Comparison of ENCODE assay signal across 17 cellular contexts in the genomic region with DNA sequence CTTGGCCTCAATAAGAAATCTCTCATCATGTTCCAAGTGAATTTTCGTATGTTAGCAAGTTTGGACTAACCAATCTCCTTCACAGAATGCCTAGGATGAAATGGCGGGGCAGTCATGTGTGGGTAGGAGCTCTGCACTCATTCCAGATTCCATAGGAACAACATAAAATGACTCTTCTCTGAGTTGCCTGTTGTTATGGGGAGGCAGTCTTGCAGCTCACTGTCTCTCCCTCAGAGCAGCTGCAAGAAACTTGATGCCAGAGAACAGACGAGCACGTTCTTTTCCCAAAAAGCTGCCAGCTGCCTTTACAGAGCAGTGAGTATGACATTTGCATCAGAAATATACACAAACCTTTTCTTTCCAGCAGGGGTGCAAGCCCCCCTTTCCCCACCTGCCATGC. TPM values are rescaled to one million over a fixed set of nuclear protein-coding genes. Genes with fewer than 3 reads are reported as not detected.
DNase-seq lines count a peak whose midpoint lies in the region; ATAC-seq and TF ChIP-seq lines count a peak whose summit lies in the region.
"Had no signal": no experiment of that assay in that cellular context is flagged by ENCODE, and none has a peak within 500 bp of the region (broad histone marks: within the 10 kb centered on the region; RNA-seq: fewer than 3 reads in every experiment).

No MANE protein-coding gene starts in this region.

- H3K4me1 Mint-ChIP-seq in WTC11: peaks cover 10% of the 10 kb centered on the region
- H3K4me1 Mint-ChIP-seq: activated naive CD8-positive, alpha-beta T cell treated with anti-CD3 and anti-CD28 coated beads, Interleukin-2, amount 10 ng/mL, durations not matched to agents 7 days and 5 days; central memory CD8-positive, alpha-beta T cell had no signal

- POLR2A ChIA-PET in AG04449 (lab: Yijun Ruan, JAX) (no interaction called here), WTC11 (lab: Charles Lee) (no interaction called here), GM10248 (lab: Yijun Ruan, JAX) (no interaction called here)

- H3K9me3 Mint-ChIP-seq in WTC11: no peaks in the 10 kb centered on the region
- H3K9me3 Mint-ChIP-seq: activated naive CD8-positive, alpha-beta T cell treated with anti-CD3 and anti-CD28 coated beads, Interleukin-2, amount 10 ng/mL, durations not matched to agents 7 days and 5 days; activated T-cell treated with anti-CD3 and anti-CD28 coated beads, Interleukin-2, amount 50 U/mL, for 4 hours; central memory CD8-positive, alpha-beta T cell had no signal

- H3K4me3 Mint-ChIP-seq in WTC11: no peak overlapping the region
- H3K4me3 Mint-ChIP-seq: activated naive CD8-positive, alpha-beta T cell treated with anti-CD3 and anti-CD28 coated beads, Interleukin-2, amount 10 ng/mL, durations not matched to agents 7 days and 5 days; activated T-cell treated with anti-CD3 and anti-CD28 coated beads, Interleukin-2, amount 50 U/mL, for 4 hours; B cell; central memory CD8-positive, alpha-beta T cell had no signal

- H3K27ac Mint-ChIP-seq in WTC11: peak overlapping the region; percentile 89
- H3K27ac Mint-ChIP-seq: activated naive CD8-positive, alpha-beta T cell treated with anti-CD3 and anti-CD28 coated beads, Interleukin-2, amount 10 ng/mL, durations not matched to agents 7 days and 5 days; B cell had no signal

- no peak overlapping the region for H3K4me3 ChIP-seq in AG04449 (ENCODE audit: low read depth, low read length)

- TF ChIP-seq CTCF in AG04449 (IDR thresholded peaks at IDR 0.05; ENCODE audit: insufficient read depth, low read length, missing control alignments): no peak
- no peak for TF ChIP-seq CTCF in WTC11 (IDR thresholded peaks at IDR 0.05)
- no peak for TF ChIP-seq CTCF in GM10248 (IDR thresholded peaks at IDR 0.05; ENCODE audit: control extremely low read depth, extremely low read depth, low read depth, missing control alignments)

- peak; percentile 16 for DNase-seq in AG04449 (ENCODE audit: low read depth, low spot score)
- DNase-seq in EH (ENCODE audit: low read depth): peak; percentile 4
- no peak for DNase-seq in WTC11 (ENCODE audit: low spot score)
- DNase-seq in iris pigment epithelial cell (ENCODE audit: low read depth): peak; percentile 31
- DNase-seq in activated CD4-positive, alpha-beta T cell treated with anti-CD3 and anti-CD28 coated beads, Interleukin-2, amount 50 U/mL, for 4 hours: no peak
- no peak for DNase-seq in GM10248 (ENCODE audit: extremely low spot score)
- no peak for DNase-seq in activated effector memory CD4-positive, alpha-beta T cell treated with Interleukin-2 at 50 U/mL for 16 hours
- DNase-seq: activated CD4-positive, alpha-beta T cell treated with anti-CD3 and anti-CD28 coated beads, Interleukin-2, amount 50 U/mL, for 48 hours; activated naive CD8-positive, alpha-beta T cell treated with anti-CD3 and anti-CD28 coated beads, Interleukin-2, amount 10 ng/mL, durations not matched to agents 7 days and 5 days; activated T-cell treated with anti-CD3 and anti-CD28 coated beads, Interleukin-2, amount 50 U/mL, for 4 hours; GDM1; NCI-H1694 treated with DMSO at 0.1 percent for 48 hours had no signal

- CTCF ChIA-PET in AG04449 (lab: Yijun Ruan, JAX) (interaction anchor here (0.8 to 1.7 kb wide), 6 partner anchors 10 to 127 kb away, joined by 3 to 6 read pairs (median 3); no protein-coding TSS in a partner anchor), WTC11 (lab: Charles Lee) (interaction anchor here (0.9 kb wide), 1 partner anchor 98 kb away, joined by 3 read pairs; no protein-coding TSS in a partner anchor), GM10248 (lab: Yijun Ruan, JAX) (interaction anchor here (0.8 to 2.4 kb wide), 4 partner anchors 11 to 392 kb away, joined by 3 to 11 read pairs (median 7); no protein-coding TSS in a partner anchor)

- peaks cover 61% of the 10 kb centered on the region for H3K36me3 Mint-ChIP-seq in WTC11
- H3K36me3 Mint-ChIP-seq: activated naive CD8-positive, alpha-beta T cell treated with anti-CD3 and anti-CD28 coated beads, Interleukin-2, amount 10 ng/mL, durations not matched to agents 7 days and 5 days had no signal

- no peak for ATAC-seq in WTC11
- ATAC-seq in GM19324 (IDR thresholded peaks at IDR 0.05; ENCODE audit: low FRiP score, unreplicated experiment): no peak
- ATAC-seq: activated T-cell treated with anti-CD3 and anti-CD28 coated beads, Interleukin-2, amount 50 U/mL, for 4 hours; HCT116 had no signal

- no peaks in the 10 kb centered on the region for H3K27me3 Mint-ChIP-seq in WTC11 (ENCODE audit: low read depth)

TF ChIP-seq in WTC11, 78 proteins besides CTCF, POLR2A, EP300 and RAD21:
- TF ChIP-seq NR1H2 (CRISPR knock-in tag; IDR thresholded peaks at IDR 0.05): no peak

RNA-seq across cellular contexts. Expression of gene SPATA12, which starts 34.1 kb away (rescaled TPM):
- 0.18 to 0.39 TPM (median 0.37 TPM) in 3 replicates for total RNA-seq in WTC11 (2021)
- total RNA-seq: activated naive CD8-positive, alpha-beta T cell treated with anti-CD3 and anti-CD28 coated beads, Interleukin-2, amount 10 ng/mL, durations not matched to agents 7 days and 5 days; activated T-cell treated with anti-CD3 and anti-CD28 coated beads, Interleukin-2, amount 50 U/mL, for 4 hours; B cell; suprapubic skin had no signal

Comparison
In these comparisons a context has a peak if more than half of its experiments do, and no peak if none do; other contexts are left out.
1. DNase-seq: peak in AG04449 (single experiment), EH (single experiment) and iris pigment epithelial cell (single experiment); none in WTC11 (single experiment), activated CD4-positive, alpha-beta T cell treated with anti-CD3 and anti-CD28 coated beads, Interleukin-2, amount 50 U/mL, for 4 hours (0 of 2), GM10248 (single experiment) and activated effector memory CD4-positive, alpha-beta T cell treated with Interleukin-2 at 50 U/mL for 16 hours (single experiment).